ENCODE assay signal across 9 cellular contexts in the genomic region with DNA sequence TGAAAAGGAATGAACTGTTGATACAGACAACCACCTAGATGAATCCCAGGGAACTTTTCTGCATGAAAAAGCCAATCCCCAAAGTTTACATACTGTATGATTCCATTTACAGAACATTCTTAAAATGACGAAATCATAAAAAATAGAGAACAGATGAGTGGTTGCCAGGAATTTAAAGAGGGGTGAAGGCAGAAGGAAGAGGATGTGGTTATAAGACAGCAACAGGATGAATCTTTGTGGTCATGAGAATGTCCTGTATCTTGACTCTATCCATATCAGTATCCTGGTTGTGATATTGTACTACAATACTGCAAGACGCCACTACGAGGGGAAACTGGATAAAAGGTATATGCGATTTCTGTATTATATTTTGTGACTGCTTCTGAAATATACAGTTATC.
A peak's percentile ranks its signal among the peaks of the same experiment; 100 is the strongest.
DNase-seq lines count a peak whose midpoint lies in the region; ATAC-seq and TF ChIP-seq lines count a peak whose summit lies in the region.
"Had no signal": no experiment of that assay in that cellular context is flagged by ENCODE, and none has a peak within 500 bp of the region (broad histone marks: within the 10 kb centered on the region; RNA-seq: fewer than 3 reads in every experiment).

No MANE protein-coding gene starts in this region.

- H3K9me3 ChIP-seq in vagina = no peaks in the 10 kb centered on the region
- H3K9me3 ChIP-seq: adrenal gland had no signal

- DNase-seq in ACHN (peak; percentile 54), GF-D8 (lab: John Stamatoyannopoulos, UW) (peak; percentile 56), SIG-M5 treated with dmso at 0.1 percent for 504 hours (lab: John Stamatoyannopoulos, UW; ENCODE audit: unreplicated experiment) (peak; percentile 83), fibroblast of gingiva (ENCODE audit: low read depth) (peak; percentile 86), DMS114 treated with DMSO at 0.1 percent for 48 hours (lab: John Stamatoyannopoulos, UW; ENCODE audit: unreplicated experiment) (no peak), HT-29 (ENCODE audit: low spot score) (no peak), vagina (ENCODE audit: extremely low spot score in 2 of 2) (no peak)
- DNase-seq: adrenal gland had no signal

- H3K36me3 ChIP-seq in vagina = peaks cover 0 to 60% of the 10 kb centered on the region in 2 donors

- no peak for TF ChIP-seq CTCF in vagina (IDR thresholded peaks at IDR 0.05)

- in situ Hi-C loops in ACHN (cut with HindIII; ENCODE audit: low pct_ligation_motif_present, low pct_unique_long_range_greater_than_20kb, low sequenced_read_pairs) = no loop called here

- H3K27me3 ChIP-seq in vagina = no peaks in the 10 kb centered on the region
- H3K27me3 ChIP-seq: adrenal gland had no signal

- H3K4me1 ChIP-seq in vagina = no peaks in the 10 kb centered on the region
- H3K4me1 ChIP-seq: adrenal gland had no signal

- no peak overlapping the region for H3K27ac ChIP-seq in vagina
- H3K27ac ChIP-seq: adrenal gland had no signal

- intact Hi-C loops in vagina (cut with DNase I) = no loop called here

- H3K4me3 ChIP-seq in vagina = no peak overlapping the region
- H3K4me3 ChIP-seq: adrenal gland had no signal

- TF ChIP-seq POLR2A in vagina (IDR thresholded peaks at IDR 0.05) = no peak

- no peak for ATAC-seq in activated CD4-positive, CD25-positive, alpha-beta regulatory T cell treated with anti-CD3 and anti-CD28 coated beads, Interleukin-2, amount 50 U/mL, for 24 hours

Comparison
In these comparisons a context has a peak if more than half of its experiments do, and no peak if none do; other contexts are left out.
1. DNase-seq: peak in ACHN (single experiment), GF-D8 (single experiment), SIG-M5 treated with dmso at 0.1 percent for 504 hours (single experiment) and fibroblast of gingiva (single experiment); none in DMS114 treated with DMSO at 0.1 percent for 48 hours (single experiment), HT-29 (single experiment) and vagina (0 of 2).